Comparison of ENCODE assay signal across 8 cellular contexts in genomic region chr1:160261878-160262794, GRCh38. TPM values are rescaled to one million over a fixed set of nuclear protein-coding genes. Genes with fewer than 3 reads are reported as not detected.
DNase-seq lines count a peak whose midpoint lies in the region; ATAC-seq and TF ChIP-seq lines count a peak whose summit lies in the region.

Gene DCAF8 (minus strand): TSS chr1:160262549. CDS start chr1:160244008, 18,541 bp downstream.

- H3K27ac ChIP-seq in heart right ventricle: peak within 1 kb of the TSS; percentile 89 to 99 (median 97)
- H3K27ac ChIP-seq in upper lobe of right lung: peak within 1 kb of the TSS; percentile 97

- peak; percentile 69 for ATAC-seq in HG02870 (IDR thresholded peaks at IDR 0.05; ENCODE audit: unreplicated experiment)
- ATAC-seq in heart right ventricle: peak; percentile 98 to 99 (median 98)
- ATAC-seq in upper lobe of right lung: peak; percentile 99

- H3K36me3 ChIP-seq in heart right ventricle (peaks cover 0 to 14% (median 0%) of the 10 kb centered on the region in 9 donors), upper lobe of right lung (peaks cover 8% of the 10 kb centered on the region)

- TF ChIP-seq CTCF in GM13976 (IDR thresholded peaks at IDR 0.05; ENCODE audit: borderline replicate concordance, control extremely low read depth, extremely low read depth, insufficient read depth, missing control alignments) (no peak), heart right ventricle (IDR thresholded peaks at IDR 0.05) (no peak), upper lobe of right lung (IDR thresholded peaks at IDR 0.05) (no peak)

- H3K27me3 ChIP-seq in heart right ventricle: no peaks in the 10 kb centered on the region
- H3K27me3 ChIP-seq in upper lobe of right lung: no peaks in the 10 kb centered on the region

- intact Hi-C loops in T-helper 1 cell treated with Interleukin-12 subunit alpha and Interleukin-12 subunit beta and Interleukin-4 antibody, amounts not matched to agents 30 ng/mL and 1 ng/mL, for 36 hours (cut with micrococcal nuclease): loop anchor here (1.0 to 5.0 kb wide), 17 partner anchors 10 to 1505 kb away; partner anchors contain the start of genes AIM2, ATF6, CD48 and COPA
- intact Hi-C loops in heart right ventricle (cut with DNase I): loop anchor here in 1 of 10 donors (5.0 kb wide), 1 partner anchor 55 kb away; the partner anchor contains the start of gene PEA15
- intact Hi-C loops in posterior vena cava (cut with DNase I): no loop called here
- intact Hi-C loops in upper lobe of right lung (cut with DNase I): no loop called here

- H3K4me1 ChIP-seq in heart right ventricle (peaks cover 0 to 51% (median 45%) of the 10 kb centered on the region in 9 donors), upper lobe of right lung (peaks cover 32% of the 10 kb centered on the region)

- 0 to 1% methylated on average over 68 to 69 of the region's 69 CpGs for WGBS in heart right ventricle, 2 donors

- H3K4me3 ChIP-seq in heart right ventricle (peak within 1 kb of the TSS; percentile 65 to 100 (median 78)), upper lobe of right lung (peak within 1 kb of the TSS; percentile 91)

- in situ Hi-C loops in GM13976 (cut with MboI; ENCODE audit: low sequenced_read_pairs, unreplicated experiment): no loop called here

- H3K9me3 ChIP-seq in heart right ventricle (no peaks in the 10 kb centered on the region), upper lobe of right lung (no peaks in the 10 kb centered on the region)

- DNase-seq in GM13976 (ENCODE audit: low spot score) (peak; percentile 94), NCI-H146 treated with DMSO at 0.1 percent for 48 hours (lab: John Stamatoyannopoulos, UW; ENCODE audit: unreplicated experiment) (peak; percentile 93), amniotic epithelial cell (ENCODE audit: low read depth) (peak; percentile 95), heart right ventricle (peak; percentile 99), posterior vena cava (ENCODE audit: low spot score) (peak; percentile 100), upper lobe of right lung (peak; percentile 99)

RNA-seq across cellular contexts. Expression of gene DCAF8, which starts in this region (rescaled TPM):
- total RNA-seq in T-helper 1 cell treated with Interleukin-12 subunit alpha and Interleukin-12 subunit beta and Interleukin-4 antibody, amounts not matched to agents 30 ng/mL and 1 ng/mL, for 36 hours: 102 and 103 TPM in 2 replicates
- total RNA-seq in heart right ventricle (100 to 1,000 TPM; 122 to 171 (median 154) TPM), posterior vena cava (10 to 100 TPM; 95.3 to 95.5 TPM), upper lobe of right lung (130 TPM)
- polyA plus RNA-seq in heart right ventricle: 100 to 1,000 TPM in 1 of 2 donors, 10 to 100 TPM in 1; 47.1 to 101 TPM

Comparison
In these comparisons a context has a peak if more than half of its experiments do, and no peak if none do; other contexts are left out.
1. Peak in every context shown above with its lines: DNase-seq, ATAC-seq, H3K4me3 ChIP-seq and H3K27ac ChIP-seq.